In the genomic region with DNA sequence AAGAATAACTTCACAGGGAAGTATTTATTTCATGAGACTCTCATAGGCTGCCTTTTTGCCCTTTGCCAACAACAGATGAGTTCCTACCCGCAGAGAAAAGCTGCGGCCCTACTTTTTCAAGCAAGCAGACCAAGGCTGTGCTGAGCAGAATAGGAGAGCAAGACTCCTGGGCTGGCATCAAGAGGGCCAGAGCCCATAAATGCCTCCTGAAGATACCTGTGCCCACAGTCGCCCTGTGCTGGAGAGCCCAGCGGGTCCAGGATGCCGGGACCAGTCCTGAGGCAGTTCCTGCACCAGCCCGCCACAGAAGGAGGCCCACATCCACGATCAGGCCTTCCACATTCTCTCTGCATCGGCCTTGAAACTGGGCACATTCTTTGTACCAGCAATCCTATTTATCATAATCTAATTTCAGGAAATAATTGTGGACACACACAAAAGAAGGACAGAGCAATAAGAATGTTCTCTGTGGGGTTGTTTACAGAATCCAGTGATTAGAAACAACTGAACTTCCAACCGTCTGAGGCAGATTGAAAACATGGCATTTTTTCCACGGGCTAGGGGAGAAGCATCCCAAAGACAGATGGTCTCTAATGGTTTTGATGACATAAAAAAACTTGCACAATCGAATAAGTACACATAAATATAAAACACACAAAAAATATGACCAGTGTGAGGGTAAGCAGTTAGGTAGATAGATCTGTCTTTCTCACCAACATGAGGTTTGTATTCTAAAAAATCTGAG, we compare ENCODE assay signal across 12 cellular contexts.
"Had no signal": no experiment of that assay in that cellular context is flagged by ENCODE, and none has a peak within 500 bp of the region (broad histone marks: within the 10 kb centered on the region; RNA-seq: fewer than 3 reads in every experiment).

No MANE protein-coding gene starts in this region.

- H3K27me3 ChIP-seq: foreskin keratinocyte, left lung, tibial artery had no signal

- DNase-seq: activated CD4-positive, alpha-beta T cell treated with anti-CD3 and anti-CD28 coated beads for 1 hour; activated CD4-positive, alpha-beta T cell treated with anti-CD3 and anti-CD28 coated beads, Interleukin-2, amount 50 U/mL, for 1 hour; activated CD8-positive, alpha-beta memory T cell treated with anti-CD3 and anti-CD28 coated beads, Interleukin-2, amount 50 U/mL, for 4 hours; activated T-cell treated with anti-CD3 and anti-CD28 coated beads, Interleukin-2, amount 50 U/mL, for 24 hours; central memory CD4-positive, alpha-beta T cell; foreskin keratinocyte; left lung; naive thymus-derived CD8-positive, alpha-beta T cell; stimulated activated CD4-positive, alpha-beta T cell treated with anti-CD3 and anti-CD28 coated beads, Interleukin-1b, Interleukin-23, amount 100 ng/mL, for 48 hours; T-helper 1 cell; tibial artery had no signal

- H3K36me3 ChIP-seq: left lung, prostate gland had no signal

- H3K4me3 ChIP-seq: left lung, prostate gland, tibial artery had no signal

- H3K27ac ChIP-seq: foreskin keratinocyte, left lung, prostate gland, tibial artery had no signal

- H3K4me1 ChIP-seq: foreskin keratinocyte, left lung, prostate gland had no signal

- H3K9me3 ChIP-seq: left lung, prostate gland, tibial artery had no signal
